Comparison of ENCODE assay signal across 8 cellular contexts in the genomic region with DNA sequence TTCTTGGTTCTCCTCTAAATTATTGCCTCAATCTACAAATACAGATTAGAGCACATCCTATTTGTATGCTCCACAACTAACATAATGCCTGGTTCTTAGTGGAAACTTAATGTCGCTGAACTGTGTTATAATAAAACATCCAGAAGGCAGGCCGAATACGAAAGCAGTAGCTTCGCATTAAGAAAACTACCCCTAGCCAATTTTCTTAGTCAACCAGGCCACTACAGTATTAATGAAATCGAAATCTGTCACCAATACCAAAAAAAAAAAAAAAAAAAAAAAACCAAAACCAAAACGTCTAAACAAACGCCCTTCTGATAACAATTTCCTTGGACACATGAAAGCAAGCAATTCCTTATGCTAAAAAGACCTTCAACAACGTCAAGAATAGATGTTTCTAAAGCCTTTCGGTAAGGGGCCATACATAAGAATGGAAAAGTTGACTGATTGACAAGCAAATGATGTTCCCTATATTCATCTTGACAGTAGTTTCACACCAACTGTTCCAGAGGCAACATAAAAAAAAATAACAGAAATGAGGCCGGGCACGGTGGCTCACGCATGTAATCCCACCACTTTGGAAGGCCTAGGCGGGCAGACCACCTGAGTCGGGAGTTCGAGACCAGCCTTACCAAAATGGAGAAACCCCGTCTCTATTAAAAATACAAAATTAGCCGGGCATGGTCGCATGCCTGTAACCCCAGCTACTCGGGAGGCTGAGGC. TPM values are rescaled to one million over a fixed set of nuclear protein-coding genes. Genes with fewer than 3 reads are reported as not detected.
DNase-seq lines count a peak whose midpoint lies in the region; ATAC-seq and TF ChIP-seq lines count a peak whose summit lies in the region.

No MANE protein-coding gene starts in this region.

- H3K4me3 ChIP-seq in iPS-18c (ENCODE audit: insufficient read depth, low read depth, low read length): peak overlapping the region; percentile 90; the same call in 1 of the 2 replicates

- intact Hi-C loops in activated T-helper 2 cell treated with anti-CD3 and anti-CD28 coated beads, Interferon-gamma antibody, Interleukin-2, Interleukin-4, amounts not matched to agents 10 μg/mL and 5 μg/mL and 100 μg/mL, durations not matched to agents 14 hours and 24 hours and 36 hours (cut with micrococcal nuclease): loop anchor here (1.0 to 2.0 kb wide), 3 partner anchors 65 to 135 kb away; a partner anchor contains a TSS

- TF ChIP-seq CTCF in GM10266 (IDR thresholded peaks at IDR 0.05; ENCODE audit: control insufficient read depth, insufficient read depth, low read depth, missing control alignments): no peak

- H3K9me3 Mint-ChIP-seq in activated T-helper 2 cell treated with anti-CD3 and anti-CD28 coated beads, Interferon-gamma antibody, Interleukin-2, Interleukin-4, amounts not matched to agents 10 μg/mL and 5 μg/mL and 100 μg/mL, durations not matched to agents 14 hours and 24 hours and 36 hours: no peaks in the 10 kb centered on the region
- H3K9me3 Mint-ChIP-seq in stimulated activated memory B cell treated with anti-CD40 and anti-IgM and Interleukin-4, amounts not matched to agents 10 μg/mL and 1 μg/mL and 100 μg/mL, for 72 hours: no peaks in the 10 kb centered on the region

- ATAC-seq in stimulated activated memory B cell treated with anti-CD40 and anti-IgM and Interleukin-4, amounts not matched to agents 10 μg/mL and 1 μg/mL and 100 μg/mL, for 72 hours: no peak
- no peak for ATAC-seq in HG03571 (IDR thresholded peaks at IDR 0.05; ENCODE audit: unreplicated experiment)

- peak overlapping the region; percentile 85 for H3K27ac Mint-ChIP-seq in activated T-helper 2 cell treated with anti-CD3 and anti-CD28 coated beads, Interferon-gamma antibody, Interleukin-2, Interleukin-4, amounts not matched to agents 10 μg/mL and 5 μg/mL and 100 μg/mL, durations not matched to agents 14 hours and 24 hours and 36 hours
- peak overlapping the region; percentile 89 for H3K27ac Mint-ChIP-seq in stimulated activated memory B cell treated with anti-CD40 and anti-IgM and Interleukin-4, amounts not matched to agents 10 μg/mL and 1 μg/mL and 100 μg/mL, for 72 hours

- peaks cover 4% of the 10 kb centered on the region for H3K9me3 ChIP-seq in iPS-18c (ENCODE audit: control insufficient read depth, insufficient read depth, low read length)

- DNase-seq in activated naive CD4-positive, alpha-beta T cell treated with Interleukin-2 at 50 U/mL for 16 hours: peak; percentile 2
- no peak for DNase-seq in activated naive CD4-positive, alpha-beta T cell (lab: John Stamatoyannopoulos, UW)
- DNase-seq in activated T-helper 2 cell treated with anti-CD3 and anti-CD28 coated beads, Interferon-gamma antibody, Interleukin-2, Interleukin-4, amounts not matched to agents 10 μg/mL and 5 μg/mL and 100 μg/mL, durations not matched to agents 14 hours and 24 hours and 36 hours (ENCODE audit: low spot score): no peak
- DNase-seq in GM10266 (ENCODE audit: extremely low spot score): no peak
- no peak for DNase-seq in NCI-H2196 (lab: John Stamatoyannopoulos, UW; ENCODE audit: unreplicated experiment)

- peaks cover 36% of the 10 kb centered on the region for H3K4me1 Mint-ChIP-seq in activated T-helper 2 cell treated with anti-CD3 and anti-CD28 coated beads, Interferon-gamma antibody, Interleukin-2, Interleukin-4, amounts not matched to agents 10 μg/mL and 5 μg/mL and 100 μg/mL, durations not matched to agents 14 hours and 24 hours and 36 hours (ENCODE audit: low read depth)
- H3K4me1 Mint-ChIP-seq in stimulated activated memory B cell treated with anti-CD40 and anti-IgM and Interleukin-4, amounts not matched to agents 10 μg/mL and 1 μg/mL and 100 μg/mL, for 72 hours: peaks cover 45% of the 10 kb centered on the region

- H3K36me3 Mint-ChIP-seq in activated T-helper 2 cell treated with anti-CD3 and anti-CD28 coated beads, Interferon-gamma antibody, Interleukin-2, Interleukin-4, amounts not matched to agents 10 μg/mL and 5 μg/mL and 100 μg/mL, durations not matched to agents 14 hours and 24 hours and 36 hours (ENCODE audit: low read depth): peaks cover 17% of the 10 kb centered on the region
- peaks cover 8% of the 10 kb centered on the region for H3K36me3 Mint-ChIP-seq in stimulated activated memory B cell treated with anti-CD40 and anti-IgM and Interleukin-4, amounts not matched to agents 10 μg/mL and 1 μg/mL and 100 μg/mL, for 72 hours

- H3K27me3 Mint-ChIP-seq in activated T-helper 2 cell treated with anti-CD3 and anti-CD28 coated beads, Interferon-gamma antibody, Interleukin-2, Interleukin-4, amounts not matched to agents 10 μg/mL and 5 μg/mL and 100 μg/mL, durations not matched to agents 14 hours and 24 hours and 36 hours (ENCODE audit: low read depth): no peaks in the 10 kb centered on the region
- no peaks in the 10 kb centered on the region for H3K27me3 Mint-ChIP-seq in stimulated activated memory B cell treated with anti-CD40 and anti-IgM and Interleukin-4, amounts not matched to agents 10 μg/mL and 1 μg/mL and 100 μg/mL, for 72 hours

- peak overlapping the region; percentile 83 for H3K4me3 Mint-ChIP-seq in activated T-helper 2 cell treated with anti-CD3 and anti-CD28 coated beads, Interferon-gamma antibody, Interleukin-2, Interleukin-4, amounts not matched to agents 10 μg/mL and 5 μg/mL and 100 μg/mL, durations not matched to agents 14 hours and 24 hours and 36 hours (ENCODE audit: low read depth)
- peak overlapping the region; percentile 90 for H3K4me3 Mint-ChIP-seq in stimulated activated memory B cell treated with anti-CD40 and anti-IgM and Interleukin-4, amounts not matched to agents 10 μg/mL and 1 μg/mL and 100 μg/mL, for 72 hours

RNA-seq across cellular contexts. Expression of a gene that starts 1.3 kb away (rescaled TPM):
- total RNA-seq in activated T-helper 2 cell treated with anti-CD3 and anti-CD28 coated beads, Interferon-gamma antibody, Interleukin-2, Interleukin-4, amounts not matched to agents 10 μg/mL and 5 μg/mL and 100 μg/mL, durations not matched to agents 14 hours and 24 hours and 36 hours: 21.4 and 24.3 TPM in 2 replicates
